13 cellular contexts compared by ENCODE assay signal in genomic region chr17:43324205-43324893, GRCh38.
A peak's percentile ranks its signal among the peaks of the same experiment; 100 is the strongest.
DNase-seq lines count a peak whose midpoint lies in the region; ATAC-seq and TF ChIP-seq lines count a peak whose summit lies in the region.
"Had no signal": no experiment of that assay in that cellular context is flagged by ENCODE, and none has a peak within 500 bp of the region (broad histone marks: within the 10 kb centered on the region; RNA-seq: fewer than 3 reads in every experiment).

No MANE protein-coding gene starts in this region.

- H3K4me1 ChIP-seq in psoas muscle = peaks cover 11% of the 10 kb centered on the region
- no peaks in the 10 kb centered on the region for H3K4me1 ChIP-seq in mucosa of descending colon (ENCODE audit: low read depth)
- H3K4me1 ChIP-seq: colonic mucosa had no signal

- DNase-seq in EH (ENCODE audit: low read depth) = peak; percentile 40
- DNase-seq in ecto neural progenitor cell (ENCODE audit: low spot score) = peak; percentile 55
- no peak for DNase-seq in psoas muscle
- no peak for DNase-seq in activated CD4-positive, alpha-beta T cell treated with anti-CD3 and anti-CD28 coated beads for 1 hour
- DNase-seq in mucosa of descending colon = no peak
- DNase-seq in immature natural killer cell = no peak
- no peak for DNase-seq in SW480 (ENCODE audit: low spot score)
- DNase-seq: activated effector memory CD4-positive, alpha-beta T cell treated with anti-CD3 and anti-CD28 coated beads, Interleukin-2, amount 50 U/mL, for 16 hours; colonic mucosa; DMS79; right cardiac atrium had no signal

- peak in 1 of 4 donors; percentile 49 for ATAC-seq in psoas muscle
- ATAC-seq in mucosa of descending colon = no peak
- ATAC-seq: right cardiac atrium had no signal

- H3K27ac ChIP-seq in psoas muscle = no peak overlapping the region
- H3K27ac ChIP-seq: colonic mucosa, RWPE1 had no signal

- H3K4me1 Mint-ChIP-seq in IgD-negative memory B cell (peaks cover 0 to 6% (median 0%) of the 10 kb centered on the region in 3 donors), immature natural killer cell (peaks cover 0 to 6% of the 10 kb centered on the region in 2 donors)

- H3K27ac Mint-ChIP-seq in IgD-negative memory B cell (peak overlapping the region in 1 of 3 donors; percentile 4), immature natural killer cell (no peak overlapping the region)

- no peaks in the 10 kb centered on the region for H3K36me3 Mint-ChIP-seq in IgD-negative memory B cell
- no peaks in the 10 kb centered on the region for H3K36me3 Mint-ChIP-seq in immature natural killer cell

- no peaks in the 10 kb centered on the region for H3K9me3 ChIP-seq in psoas muscle
- no peaks in the 10 kb centered on the region for H3K9me3 ChIP-seq in mucosa of descending colon
- H3K9me3 ChIP-seq: colonic mucosa had no signal

- H3K36me3 ChIP-seq in psoas muscle (ENCODE audit: insufficient read depth in 1 of 2, low read depth in 1 of 2) = no peaks in the 10 kb centered on the region
- no peaks in the 10 kb centered on the region for H3K36me3 ChIP-seq in mucosa of descending colon (ENCODE audit: low read depth)
- H3K36me3 ChIP-seq: colonic mucosa had no signal

- TF ChIP-seq CTCF in psoas muscle (IDR thresholded peaks at IDR 0.05) = peak; percentile 24
- TF ChIP-seq CTCF in mucosa of descending colon (IDR thresholded peaks at IDR 0.05) = no peak

- peak overlapping the region in 3 of 4 donors; percentile 3 to 68 (median 25) for H3K4me3 Mint-ChIP-seq in IgD-negative memory B cell
- no peak overlapping the region for H3K4me3 Mint-ChIP-seq in immature natural killer cell

- H3K27me3 ChIP-seq in psoas muscle (ENCODE audit: insufficient read depth in 3 of 3, low read length in 2 of 3) = no peaks in the 10 kb centered on the region
- H3K27me3 ChIP-seq: colonic mucosa had no signal

- H3K27me3 Mint-ChIP-seq in IgD-negative memory B cell (no peaks in the 10 kb centered on the region), immature natural killer cell (ENCODE audit: low read depth in 3 of 3) (peaks cover 0 to 5% (median 2%) of the 10 kb centered on the region in 3 donors)

- H3K9me3 Mint-ChIP-seq in IgD-negative memory B cell (no peaks in the 10 kb centered on the region), immature natural killer cell (no peaks in the 10 kb centered on the region)

- H3K4me3 ChIP-seq in psoas muscle (no peak overlapping the region), mucosa of descending colon (no peak overlapping the region)
- H3K4me3 ChIP-seq: colonic mucosa had no signal

- intact Hi-C loops in psoas muscle (cut with DNase I) (no loop called here), mucosa of descending colon (cut with DNase I, micrococcal nuclease) (no loop called here)

- WGBS in psoas muscle, 3 donors = 77 to 83% (median 81%) methylated on average over 22 of the region's 22 CpGs

Comparison
In these comparisons a context has a peak if more than half of its experiments do, and no peak if none do; other contexts are left out.
1. DNase-seq: peak in EH (single experiment) and ecto neural progenitor cell (single experiment); none in psoas muscle (0 of 2), activated CD4-positive, alpha-beta T cell treated with anti-CD3 and anti-CD28 coated beads for 1 hour (single experiment), mucosa of descending colon (0 of 3), immature natural killer cell (0 of 3) and SW480 (single experiment).
2. H3K4me3 Mint-ChIP-seq: peak in IgD-negative memory B cell (3 of 4); none in immature natural killer cell (0 of 5).